8 cellular contexts compared by ENCODE assay signal in genomic region chr1:155648207-155649147, GRCh38.
A peak's percentile ranks its signal among the peaks of the same experiment; 100 is the strongest.
DNase-seq lines count a peak whose midpoint lies in the region; TF ChIP-seq lines count a peak whose summit lies in the region.

No MANE protein-coding gene starts in this region.

- H3K79me2 ChIP-seq in parathyroid adenoma, result no peaks in the 10 kb centered on the region

- H2AFZ ChIP-seq in parathyroid adenoma, result no peak overlapping the region

- H3K4me1 ChIP-seq in parathyroid adenoma, result peaks cover 5% of the 10 kb centered on the region

- H3K4me1 Mint-ChIP-seq in activated T-cell treated with anti-CD3 and anti-CD28 coated beads, Interleukin-2, amount 50 U/mL, for 24 hours (ENCODE audit: low read depth), result peaks cover 1% of the 10 kb centered on the region

- TF ChIP-seq CTCF in AG09309 (IDR thresholded peaks at IDR 0.05; ENCODE audit: control insufficient read depth, insufficient read depth, low read depth, low read length, missing control alignments), result peak; percentile 79
- peak; percentile 27 for TF ChIP-seq CTCF in parathyroid adenoma (IDR thresholded peaks at IDR 0.05)

- H3K9ac ChIP-seq in SK-N-MC (ENCODE audit: insufficient read length), result no peak overlapping the region
- no peak overlapping the region for H3K9ac ChIP-seq in parathyroid adenoma

- no peaks in the 10 kb centered on the region for H3K36me3 Mint-ChIP-seq in activated T-cell treated with anti-CD3 and anti-CD28 coated beads, Interleukin-2, amount 50 U/mL, for 24 hours (ENCODE audit: low read depth)

- H3K4me2 ChIP-seq in parathyroid adenoma (ENCODE audit: low read length), result no peak overlapping the region

- H3K27ac ChIP-seq in SK-N-MC, result peak overlapping the region; percentile 80
- H3K27ac ChIP-seq in parathyroid adenoma, result no peak overlapping the region

- H3K9me3 ChIP-seq in SK-N-MC (ENCODE audit: low read depth, low read length) (peaks cover 4% of the 10 kb centered on the region; the same call in 1 of the 2 replicates), parathyroid adenoma (ENCODE audit: control insufficient read depth, low read length) (no peaks in the 10 kb centered on the region)

- no peaks in the 10 kb centered on the region for H3K9me3 Mint-ChIP-seq in activated T-cell treated with anti-CD3 and anti-CD28 coated beads, Interleukin-2, amount 50 U/mL, for 24 hours

- no peaks in the 10 kb centered on the region for H3K27me3 ChIP-seq in parathyroid adenoma (ENCODE audit: control insufficient read depth, insufficient read depth, low read length)

- no peaks in the 10 kb centered on the region for H3K36me3 ChIP-seq in SK-N-MC (ENCODE audit: insufficient read depth, low read length)
- H3K36me3 ChIP-seq in parathyroid adenoma (ENCODE audit: control insufficient read depth, insufficient read depth, low read length), result no peaks in the 10 kb centered on the region

- DNase-seq in AG09309 (ENCODE audit: low read depth), result peak; percentile 79
- DNase-seq in HS-5 (ENCODE audit: low read depth), result peak; percentile 86
- DNase-seq in SK-N-MC (ENCODE audit: low read depth, low spot score), result peak; percentile 80
- peak; percentile 93 for DNase-seq in fibroblast of peridontal ligament (ENCODE audit: extremely low read depth)
- DNase-seq in NCI-H1930 (lab: John Stamatoyannopoulos, UW), result no peak
- no peak for DNase-seq in activated T-cell treated with anti-CD3 and anti-CD28 coated beads, Interleukin-2, amount 50 U/mL, for 24 hours
- DNase-seq in ecto neural progenitor cell (ENCODE audit: low spot score), result no peak

- no peak overlapping the region for H3K4me3 Mint-ChIP-seq in activated T-cell treated with anti-CD3 and anti-CD28 coated beads, Interleukin-2, amount 50 U/mL, for 24 hours

- no peak overlapping the region for H3K27ac Mint-ChIP-seq in activated T-cell treated with anti-CD3 and anti-CD28 coated beads, Interleukin-2, amount 50 U/mL, for 24 hours

- H3K4me3 ChIP-seq in AG09309 (ENCODE audit: control insufficient read depth, low read depth, low read length), result peak overlapping the region; percentile 33
- peak overlapping the region; percentile 56 for H3K4me3 ChIP-seq in SK-N-MC
- H3K4me3 ChIP-seq in parathyroid adenoma (ENCODE audit: low read depth, low read length), result no peak overlapping the region

- H3K27me3 Mint-ChIP-seq in activated T-cell treated with anti-CD3 and anti-CD28 coated beads, Interleukin-2, amount 50 U/mL, for 24 hours, result peaks cover 3% of the 10 kb centered on the region

Comparison
In these comparisons a context has a peak if more than half of its experiments do, and no peak if none do; other contexts are left out.
1. DNase-seq: peak in AG09309 (single experiment), HS-5 (single experiment), SK-N-MC (single experiment) and fibroblast of peridontal ligament (single experiment); none in NCI-H1930 (0 of 2), activated T-cell treated with anti-CD3 and anti-CD28 coated beads, Interleukin-2, amount 50 U/mL, for 24 hours (single experiment) and ecto neural progenitor cell (single experiment).